In genomic region chr4:7197910-7198309, GRCh38 we compare ENCODE assay signal across 20 cellular contexts. TPM values are rescaled to one million over a fixed set of nuclear protein-coding genes. Genes with fewer than 3 reads are reported as not detected.
DNase-seq lines count a peak whose midpoint lies in the region; ATAC-seq and TF ChIP-seq lines count a peak whose summit lies in the region.
"Had no signal": no experiment of that assay in that cellular context is flagged by ENCODE, and none has a peak within 500 bp of the region (broad histone marks: within the 10 kb centered on the region; RNA-seq: fewer than 3 reads in every experiment).

No MANE protein-coding gene starts in this region.

- no peak overlapping the region for H3K27ac ChIP-seq in lower lobe of right lung
- no peak overlapping the region for H3K27ac ChIP-seq in upper lobe of right lung
- H3K27ac ChIP-seq: C4-2B, foreskin keratinocyte had no signal

- H3K36me3 ChIP-seq in lower lobe of right lung, result no peaks in the 10 kb centered on the region
- H3K36me3 ChIP-seq in upper lobe of right lung, result no peaks in the 10 kb centered on the region

- H3K4me3 ChIP-seq in lower lobe of right lung (no peak overlapping the region), upper lobe of right lung (no peak overlapping the region)

- DNase-seq in cardiac septum (ENCODE audit: low spot score), result peak; percentile 46
- no peak for DNase-seq in left cardiac atrium
- DNase-seq in RPMI7951 (ENCODE audit: low read depth), result peak; percentile 18
- DNase-seq in lower lobe of right lung, result peak; percentile 37
- peak; percentile 51 for DNase-seq in upper lobe of right lung
- DNase-seq in SW 1271 (lab: John Stamatoyannopoulos, UW), result no peak
- DNase-seq: activated CD4-positive, alpha-beta T cell treated with anti-CD3 and anti-CD28 coated beads for 4 hours; activated naive CD4-positive, alpha-beta T cell treated with anti-CD3 and anti-CD28 coated beads, Interleukin-2, amount 50 U/mL, for 16 hours; activated T-cell treated with anti-CD3 and anti-CD28 coated beads, Interleukin-2, amount 50 U/mL, for 4 hours; caudate nucleus; foreskin keratinocyte; NCI-H187; NCI-H748 treated with DMSO at 0.1 percent for 48 hours; occipital lobe; Right ventricle myocardium superior; stimulated activated CD4-positive, alpha-beta T cell treated with anti-CD3 and anti-CD28 coated beads, Interleukin-12 subunit alpha, Interleukin-12 subunit beta, amount 100 ng/mL, for 4 hours had no signal

- TF ChIP-seq POLR2A in GM18505 (IDR thresholded peaks at IDR 0.05; ENCODE audit: borderline replicate concordance, extremely low read depth, insufficient read depth, insufficient read length), result no peak

- ATAC-seq in left cardiac atrium, result no peak
- no peak for ATAC-seq in lower lobe of right lung
- ATAC-seq in upper lobe of right lung, result no peak
- ATAC-seq in GM18505 (IDR thresholded peaks at IDR 0.05; ENCODE audit: unreplicated experiment), result no peak
- ATAC-seq in esophagus mucosa, result no peak
- ATAC-seq: activated T-cell treated with anti-CD3 and anti-CD28 coated beads, Interleukin-2, amount 50 U/mL, for 4 hours; foreskin keratinocyte had no signal

- peaks cover 26% of the 10 kb centered on the region for H3K4me1 ChIP-seq in lower lobe of right lung
- H3K4me1 ChIP-seq in upper lobe of right lung, result peaks cover 3% of the 10 kb centered on the region

- intact Hi-C loops in cardiac septum (cut with DNase I), result no loop called here
- intact Hi-C loops in left cardiac atrium (cut with DNase I), result loop anchor here in 1 of 2 donors (10.0 kb wide), 1 partner anchor 517 kb away; no protein-coding TSS in a partner anchor
- intact Hi-C loops in lower lobe of right lung (cut with DNase I), result no loop called here
- intact Hi-C loops in upper lobe of right lung (cut with DNase I), result loop anchor here (10.0 kb wide), 1 partner anchor 507 kb away; no protein-coding TSS in a partner anchor

- H3K27me3 ChIP-seq in lower lobe of right lung (ENCODE audit: low read depth) (peaks cover 27% of the 10 kb centered on the region), upper lobe of right lung (peaks cover 18% of the 10 kb centered on the region)

- no peaks in the 10 kb centered on the region for H3K9me3 ChIP-seq in lower lobe of right lung
- no peaks in the 10 kb centered on the region for H3K9me3 ChIP-seq in upper lobe of right lung

- TF ChIP-seq CTCF in lower lobe of right lung (IDR thresholded peaks at IDR 0.05) (no peak), upper lobe of right lung (IDR thresholded peaks at IDR 0.05) (no peak)

RNA-seq across cellular contexts. Expression of gene SORCS2, which starts 5.6 kb away (rescaled TPM):
- total RNA-seq in cardiac septum, result 6.9 TPM
- 1 to 10 TPM; 2.4 to 2.6 TPM for total RNA-seq in left cardiac atrium
- total RNA-seq in RPMI7951 (2014; rRNA removed; shearing (Covaris generic)), result 2.0 and 2.9 TPM in 2 replicates
- 5.8 TPM for total RNA-seq in lower lobe of right lung
- 7.2 TPM for total RNA-seq in upper lobe of right lung
- 5.0 TPM for total RNA-seq in esophagus mucosa
- total RNA-seq: activated CD8-positive, alpha-beta memory T cell treated with anti-CD3 and anti-CD28 coated beads for 36 hours had no signal

Comparison
In these comparisons a context has a peak if more than half of its experiments do, and no peak if none do; other contexts are left out.
1. DNase-seq: peak in cardiac septum (single experiment), RPMI7951 (single experiment), lower lobe of right lung (single experiment) and upper lobe of right lung (single experiment); none in left cardiac atrium (single experiment) and SW 1271 (0 of 2).